Comparison of ENCODE assay signal across 7 cellular contexts in the genomic region with DNA sequence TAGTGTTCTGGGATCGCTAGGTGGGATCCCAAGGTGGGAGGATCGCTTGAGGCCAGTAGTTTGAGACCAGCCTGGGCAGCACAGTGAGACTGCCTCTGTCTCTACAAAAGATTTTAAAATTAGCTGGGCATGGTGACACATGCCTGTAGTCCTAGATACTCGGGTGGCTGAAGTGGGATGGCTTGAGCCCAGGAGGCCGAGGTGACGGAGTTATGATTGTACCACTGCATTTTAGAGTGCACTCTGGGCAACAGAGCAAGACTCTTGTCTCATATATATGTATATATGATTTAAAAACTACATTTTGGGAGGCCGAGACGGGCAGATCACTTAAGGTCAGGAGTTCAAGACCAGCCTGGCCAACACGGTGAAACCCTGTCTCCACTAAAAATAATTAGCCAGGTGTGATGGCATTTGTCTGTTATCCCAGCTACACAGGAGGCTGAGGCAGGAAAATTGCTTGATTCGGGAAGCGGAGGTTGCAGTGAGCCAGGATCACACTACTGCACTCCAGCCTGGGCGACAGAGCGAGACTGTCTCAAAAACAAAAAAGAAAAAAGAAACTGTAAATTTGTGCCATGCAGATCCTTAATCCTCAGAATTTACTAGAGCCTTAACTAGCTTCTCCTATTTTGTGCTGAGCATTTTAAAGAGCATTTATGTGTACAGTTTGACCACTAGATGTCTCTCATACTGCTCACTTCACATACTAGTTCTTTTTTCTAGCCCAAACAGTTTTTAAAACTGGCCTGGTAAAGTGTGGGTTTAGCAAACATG.
DNase-seq lines count a peak whose midpoint lies in the region; ATAC-seq and TF ChIP-seq lines count a peak whose summit lies in the region.

No MANE protein-coding gene starts in this region.

- no peaks in the 10 kb centered on the region for H3K4me1 ChIP-seq in tibial artery

- peaks cover 30% of the 10 kb centered on the region for H3K36me3 Mint-ChIP-seq in brain

- DNase-seq in GM10248 (ENCODE audit: extremely low spot score), result peak; percentile 48
- peak; percentile 78 for DNase-seq in NCI-H510A treated with DMSO at 0.1 percent for 48 hours (lab: John Stamatoyannopoulos, UW)
- peak; percentile 74 for DNase-seq in inferior parietal cortex (ENCODE audit: extremely low spot score)
- no peak for DNase-seq in tibial artery
- DNase-seq in stimulated activated CD8-positive, alpha-beta memory T cell treated with anti-CD3 and anti-CD28 coated beads, Interleukin-4, amount 100 ng/mL, for 48 hours, result no peak

- H3K4me1 Mint-ChIP-seq in brain, result no peaks in the 10 kb centered on the region

- TF ChIP-seq CTCF in GM10248 (IDR thresholded peaks at IDR 0.05; ENCODE audit: control extremely low read depth, extremely low read depth, low read depth, missing control alignments) (peak; percentile 55), brain (conservative IDR thresholded peaks at IDR 0.05) (peak; percentile 78 to 79), tibial artery (IDR thresholded peaks at IDR 0.05) (peak; percentile 65 to 77)

- CTCF ChIA-PET in GM10248 (lab: Yijun Ruan, JAX), result interaction anchor here (0.6 to 11.2 kb wide), 28 partner anchors 8 to 237 kb away, joined by 3 to 157 read pairs (median 4); no protein-coding TSS in a partner anchor

- no peak overlapping the region for H3K4me3 ChIP-seq in tibial artery

- H3K9me3 Mint-ChIP-seq in brain, result no peaks in the 10 kb centered on the region

- H3K4me3 Mint-ChIP-seq in brain, result no peak overlapping the region

- H3K27ac Mint-ChIP-seq in brain, result peak overlapping the region in 3 of 5 experiments; percentile 66 to 78 (median 72)

- no peaks in the 10 kb centered on the region for H3K27me3 ChIP-seq in tibial artery

- no peak overlapping the region for H3K27ac ChIP-seq in tibial artery

- H3K27me3 Mint-ChIP-seq in brain, result no peaks in the 10 kb centered on the region

- POLR2A ChIA-PET in GM10248 (lab: Yijun Ruan, JAX), result no interaction called here

- ATAC-seq in HG02870 (IDR thresholded peaks at IDR 0.05; ENCODE audit: unreplicated experiment), result peak; percentile 63

- intact Hi-C loops in tibial artery (cut with DNase I; ENCODE audit: low total_unique reads), result loop anchor here (5.0 kb wide), 1 partner anchor 211 kb away; no protein-coding TSS in a partner anchor

- no peaks in the 10 kb centered on the region for H3K9me3 ChIP-seq in tibial artery

- peaks cover 0 to 7% (median 0%) of the 10 kb centered on the region in 3 donors for H3K36me3 ChIP-seq in tibial artery

Comparison
In these comparisons a context has a peak if more than half of its experiments do, and no peak if none do; other contexts are left out.
1. DNase-seq: peak in GM10248 (single experiment), NCI-H510A treated with DMSO at 0.1 percent for 48 hours (single experiment) and inferior parietal cortex (single experiment); none in tibial artery (0 of 2) and stimulated activated CD8-positive, alpha-beta memory T cell treated with anti-CD3 and anti-CD28 coated beads, Interleukin-4, amount 100 ng/mL, for 48 hours (single experiment).
2. Peak in every context shown above with its lines, with median percentiles within 50 percentile points of each other: CTCF ChIP-seq.